18 cellular contexts compared by ENCODE assay signal in genomic region chr5:62574599-62574998, GRCh38. TPM values are rescaled to one million over a fixed set of nuclear protein-coding genes. Genes with fewer than 3 reads are reported as not detected.
A peak's percentile ranks its signal among the peaks of the same experiment; 100 is the strongest.
DNase-seq lines count a peak whose midpoint lies in the region; ATAC-seq and TF ChIP-seq lines count a peak whose summit lies in the region.
"Had no signal": no experiment of that assay in that cellular context is flagged by ENCODE, and none has a peak within 500 bp of the region (broad histone marks: within the 10 kb centered on the region; RNA-seq: fewer than 3 reads in every experiment).

No MANE protein-coding gene starts in this region.

- no peak for TF ChIP-seq POLR2A in tibial nerve (IDR thresholded peaks at IDR 0.05)

- TF ChIP-seq EP300 in tibial nerve (IDR thresholded peaks at IDR 0.05), result no peak

- H4K20me1 ChIP-seq in GM23338 (replicated peaks; ENCODE audit: insufficient read depth), result no peaks in the 10 kb centered on the region
- H4K20me1 ChIP-seq: BLaER1 had no signal

- H3K9me3 Mint-ChIP-seq in immature natural killer cell (no peaks in the 10 kb centered on the region), GM23338 (no peaks in the 10 kb centered on the region)
- H3K9me3 Mint-ChIP-seq: activated naive CD4-positive, alpha-beta T cell treated with anti-CD3 and anti-CD28 coated beads, Interleukin-2, amount 50 U/mL, for 24 hours; H9 had no signal

- no peaks in the 10 kb centered on the region for H3F3A ChIP-seq in GM23338 (replicated peaks; ENCODE audit: low read depth)

- H3K36me3 Mint-ChIP-seq in immature natural killer cell (no peaks in the 10 kb centered on the region), GM23338 (ENCODE audit: low read depth) (no peaks in the 10 kb centered on the region)

- H3K4me3 ChIP-seq in GM23338, result no peak overlapping the region
- H3K4me3 ChIP-seq in tibial nerve, result no peak overlapping the region
- H3K4me3 ChIP-seq: BLaER1, SJSA1 had no signal

- no peak overlapping the region for H2AFZ ChIP-seq in GM23338

- no peaks in the 10 kb centered on the region for H3K9me3 ChIP-seq in tibial nerve
- H3K9me3 ChIP-seq: SJSA1 had no signal

- H3K4me1 Mint-ChIP-seq in immature natural killer cell (peaks cover 29 to 63% of the 10 kb centered on the region in 2 donors), GM23338 (peaks cover 7% of the 10 kb centered on the region; the same call in 2 of the 3 replicates)

- no peak for DNase-seq in immature natural killer cell
- no peak for DNase-seq in SIG-M5 treated with dmso at 0.1 percent for 504 hours (lab: John Stamatoyannopoulos, UW; ENCODE audit: unreplicated experiment)
- DNase-seq in GM23338 (ENCODE audit: low spot score), result no peak
- no peak for DNase-seq in tibial nerve (ENCODE audit: low spot score in 2 of 2)
- DNase-seq: activated CD4-positive, alpha-beta T cell treated with anti-CD3 and anti-CD28 coated beads for 1 hour; activated CD8-positive, alpha-beta memory T cell treated with anti-CD3 and anti-CD28 coated beads, Interleukin-2, amount 50 U/mL, for 4 hours; brain microvascular endothelial cell; DMS53; H9; mesenchymal stem cell; NCI-H1930; NCI-H510A had no signal

- peaks cover 3% of the 10 kb centered on the region; the same call in 1 of the 2 replicates for H3K4me1 ChIP-seq in GM23338 (ENCODE audit: insufficient read depth)
- no peaks in the 10 kb centered on the region for H3K4me1 ChIP-seq in tibial nerve

- H3K27ac ChIP-seq in GM23338 (ENCODE audit: low read depth), result no peak overlapping the region
- no peak overlapping the region for H3K27ac ChIP-seq in tibial nerve
- H3K27ac ChIP-seq: BLaER1, brain microvascular endothelial cell, SJSA1 had no signal

- 81 to 88% methylated on average over 2 of the region's 2 CpGs for WGBS in tibial nerve, 2 donors

- H3K4me3 Mint-ChIP-seq in immature natural killer cell (no peak overlapping the region), GM23338 (no peak overlapping the region)
- H3K4me3 Mint-ChIP-seq: activated naive CD4-positive, alpha-beta T cell treated with anti-CD3 and anti-CD28 coated beads, Interleukin-2, amount 50 U/mL, for 24 hours; H9 had no signal

- TF ChIP-seq CTCF in GM23338 (conservative IDR thresholded peaks at IDR 0.05; ENCODE audit: low read depth in 2 of 2) (no peak), tibial nerve (IDR thresholded peaks at IDR 0.05) (no peak)

- H3K27ac Mint-ChIP-seq in immature natural killer cell, result peak overlapping the region in 5 of 6 donors; percentile 8 to 93 (median 20)
- no peak overlapping the region for H3K27ac Mint-ChIP-seq in GM23338
- H3K27ac Mint-ChIP-seq: activated naive CD4-positive, alpha-beta T cell treated with anti-CD3 and anti-CD28 coated beads, Interleukin-2, amount 50 U/mL, for 24 hours; H9 had no signal

- no peaks in the 10 kb centered on the region; the same call in 1 of the 2 replicates for H3K79me2 ChIP-seq in GM23338 (replicated peaks; ENCODE audit: insufficient read depth)

- H3K27me3 Mint-ChIP-seq in immature natural killer cell (ENCODE audit: low read depth in 3 of 3), result peaks cover 3 to 4% (median 3%) of the 10 kb centered on the region in 3 donors
- no peaks in the 10 kb centered on the region for H3K27me3 Mint-ChIP-seq in GM23338 (ENCODE audit: insufficient read depth, low read depth, poor library complexity)
- H3K27me3 Mint-ChIP-seq: activated naive CD4-positive, alpha-beta T cell treated with anti-CD3 and anti-CD28 coated beads, Interleukin-2, amount 50 U/mL, for 24 hours had no signal

- peak; percentile 58 for ATAC-seq in GM18511 (IDR thresholded peaks at IDR 0.05; ENCODE audit: unreplicated experiment)
- peak; percentile 44 for ATAC-seq in GM21447 (IDR thresholded peaks at IDR 0.05; ENCODE audit: unreplicated experiment)
- ATAC-seq in HG03039 (IDR thresholded peaks at IDR 0.05; ENCODE audit: unreplicated experiment), result peak; percentile 66
- ATAC-seq in GM23338, result no peak

- no peaks in the 10 kb centered on the region for H3K9me2 ChIP-seq in GM23338 (ENCODE audit: insufficient read depth)

- H3K27me3 ChIP-seq in GM23338 (ENCODE audit: insufficient read depth) (no peaks in the 10 kb centered on the region), tibial nerve (no peaks in the 10 kb centered on the region)
- H3K27me3 ChIP-seq: BLaER1, brain microvascular endothelial cell, SJSA1 had no signal

- H3K36me3 ChIP-seq in GM23338 (ENCODE audit: insufficient read depth) (no peaks in the 10 kb centered on the region), tibial nerve (peaks cover 0 to 9% (median 0%) of the 10 kb centered on the region in 3 donors)
- H3K36me3 ChIP-seq: brain microvascular endothelial cell, SJSA1 had no signal

- no peak overlapping the region for H3K4me2 ChIP-seq in GM23338
- H3K4me2 ChIP-seq: BLaER1 had no signal

TF ChIP-seq in GM23338, 12 proteins besides CTCF, POLR2A, EP300 and RAD21 (continues in another document):
- TF ChIP-seq, protein P1, sequence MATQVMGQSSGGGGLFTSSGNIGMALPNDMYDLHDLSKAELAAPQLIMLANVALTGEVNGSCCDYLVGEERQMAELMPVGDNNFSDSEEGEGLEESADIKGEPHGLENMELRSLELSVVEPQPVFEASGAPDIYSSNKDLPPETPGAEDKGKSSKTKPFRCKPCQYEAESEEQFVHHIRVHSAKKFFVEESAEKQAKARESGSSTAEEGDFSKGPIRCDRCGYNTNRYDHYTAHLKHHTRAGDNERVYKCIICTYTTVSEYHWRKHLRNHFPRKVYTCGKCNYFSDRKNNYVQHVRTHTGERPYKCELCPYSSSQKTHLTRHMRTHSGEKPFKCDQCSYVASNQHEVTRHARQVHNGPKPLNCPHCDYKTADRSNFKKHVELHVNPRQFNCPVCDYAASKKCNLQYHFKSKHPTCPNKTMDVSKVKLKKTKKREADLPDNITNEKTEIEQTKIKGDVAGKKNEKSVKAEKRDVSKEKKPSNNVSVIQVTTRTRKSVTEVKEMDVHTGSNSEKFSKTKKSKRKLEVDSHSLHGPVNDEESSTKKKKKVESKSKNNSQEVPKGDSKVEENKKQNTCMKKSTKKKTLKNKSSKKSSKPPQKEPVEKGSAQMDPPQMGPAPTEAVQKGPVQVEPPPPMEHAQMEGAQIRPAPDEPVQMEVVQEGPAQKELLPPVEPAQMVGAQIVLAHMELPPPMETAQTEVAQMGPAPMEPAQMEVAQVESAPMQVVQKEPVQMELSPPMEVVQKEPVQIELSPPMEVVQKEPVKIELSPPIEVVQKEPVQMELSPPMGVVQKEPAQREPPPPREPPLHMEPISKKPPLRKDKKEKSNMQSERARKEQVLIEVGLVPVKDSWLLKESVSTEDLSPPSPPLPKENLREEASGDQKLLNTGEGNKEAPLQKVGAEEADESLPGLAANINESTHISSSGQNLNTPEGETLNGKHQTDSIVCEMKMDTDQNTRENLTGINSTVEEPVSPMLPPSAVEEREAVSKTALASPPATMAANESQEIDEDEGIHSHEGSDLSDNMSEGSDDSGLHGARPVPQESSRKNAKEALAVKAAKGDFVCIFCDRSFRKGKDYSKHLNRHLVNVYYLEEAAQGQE (IDR thresholded peaks at IDR 0.05; ENCODE audit: unreplicated experiment), result no peak
- no peak for TF ChIP-seq EZH2 (IDR thresholded peaks at IDR 0.05; ENCODE audit: low read depth, unreplicated experiment)
- no peak for TF ChIP-seq ZNF331 (CRISPR knock-in tag; IDR thresholded peaks at IDR 0.05; ENCODE audit: low read depth)
- TF ChIP-seq EZH2phosphoT487 (IDR thresholded peaks at IDR 0.05; ENCODE audit: unreplicated experiment), result no peak
- no peak for TF ChIP-seq NANOG (IDR thresholded peaks at IDR 0.05; ENCODE audit: borderline replicate concordance)
- TF ChIP-seq JUNB (IDR thresholded peaks at IDR 0.05; ENCODE audit: unreplicated experiment), result no peak
- no peak for TF ChIP-seq POLR2AphosphoS5 (IDR thresholded peaks at IDR 0.05; ENCODE audit: low read depth)
- no peak for TF ChIP-seq ZNF114 (CRISPR knock-in tag; IDR thresholded peaks at IDR 0.05)

RNA-seq across cellular contexts. Expression of gene LRRC70, which starts 4.0 kb away (rescaled TPM):
- 10 to 100 TPM in 1 of 3 donors, 1 to 10 TPM in 1, not detected in 1; 4.4 to 13.5 TPM for polyA plus RNA-seq in immature natural killer cell
- total RNA-seq in GM23338 (2014; rRNA removed; shearing (Covaris generic)), result 1.7 and 2.7 TPM in 2 replicates
- polyA plus RNA-seq in GM23338 (2016; fragmentation: Nextera tagmentation; extraction: Ambion mirVana), result 0.15 TPM in 1 of 2 replicates, not detected in the other
- total RNA-seq in tibial nerve, result 1 to 10 TPM; 4.6 to 7.5 (median 5.7) TPM
